32 cellular contexts compared by ENCODE assay signal in the genomic region with DNA sequence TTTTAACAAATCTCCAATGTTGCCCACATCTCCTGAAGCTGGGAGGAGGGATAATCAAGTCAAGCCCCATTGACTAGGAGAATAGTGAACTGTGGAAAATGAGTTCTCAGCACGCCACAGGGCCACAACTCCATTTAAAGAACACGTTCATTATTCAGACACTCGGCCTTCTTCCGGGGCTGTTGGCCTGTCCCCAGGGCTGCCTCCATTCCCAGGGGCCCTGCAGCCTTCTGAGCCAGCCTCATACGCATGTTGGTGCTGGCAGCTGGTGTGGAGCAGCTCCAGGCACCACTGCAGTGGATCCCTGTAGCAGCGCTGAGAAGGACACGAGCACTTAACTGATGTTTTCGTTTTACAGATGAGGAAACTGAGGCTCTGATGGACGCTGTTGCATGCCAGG.
"Had no signal": no experiment of that assay in that cellular context is flagged by ENCODE, and none has a peak within 500 bp of the region (broad histone marks: within the 10 kb centered on the region; RNA-seq: fewer than 3 reads in every experiment).

No MANE protein-coding gene starts in this region.

- FAIRE-seq: TTC549 had no signal

- H3K27ac ChIP-seq: ascending aorta, KMS-11, Peyer's patch, SJSA1 had no signal

- DNase-seq: activated CD4-positive, alpha-beta T cell treated with anti-CD3 and anti-CD28 coated beads for 36 hours; activated CD4-positive, alpha-beta T cell treated with anti-CD3 and anti-CD28 coated beads, Interleukin-2, amount 10 ng/mL, durations not matched to agents 7 days and 5 days; activated CD4-positive, alpha-beta T cell treated with anti-CD3 and anti-CD28 coated beads, Interleukin-2, amount 50 U/mL, for 48 hours; activated CD8-positive, alpha-beta T cell treated with anti-CD3 and anti-CD28 coated beads, Interleukin-2, amount 10 ng/mL, durations not matched to agents 7 days and 5 days; activated gamma-delta T cell; activated naive CD4-positive, alpha-beta T cell treated with Interleukin-2 at 50 U/mL for 16 hours; activated naive CD8-positive, alpha-beta T cell treated with anti-CD3 and anti-CD28 coated beads, Interleukin-2, amount 10 ng/mL, durations not matched to agents 7 days and 5 days; activated T-cell treated with anti-CD3 and anti-CD28 coated beads, Interleukin-2, amount 50 U/mL, for 24 hours; amygdala; MM.1S; MV-4-11; NCI-H1092; NCI-H187; NCI-H2029 treated with DMSO at 0.1 percent for 48 hours; NCI-H2107; NCI-H226; NCI-H524 treated with DMSO at 0.1 percent for 48 hours; Peyer's patch; RPMI8226; SHP77 treated with DMSO at 0.1 percent for 48 hours; SK-N-SH had no signal

- H3K36me3 ChIP-seq: ascending aorta, Peyer's patch, SJSA1 had no signal

- ATAC-seq: activated CD4-positive, alpha-beta T cell treated with anti-CD3 and anti-CD28 coated beads for 36 hours; activated CD4-positive, CD25-positive, alpha-beta regulatory T cell treated with anti-CD3 and anti-CD28 coated beads, Interleukin-2, amount 50 U/mL, for 24 hours; activated CD8-positive, alpha-beta T cell treated with anti-CD3 and anti-CD28 coated beads, Interleukin-2, amount 10 ng/mL, durations not matched to agents 7 days and 5 days; PC-3; WTC11 had no signal

- H3K9ac ChIP-seq: KMS-11, SK-N-SH had no signal

- H3K27ac Mint-ChIP-seq: activated CD4-positive, alpha-beta T cell treated with anti-CD3 and anti-CD28 coated beads for 36 hours; activated CD4-positive, alpha-beta T cell treated with anti-CD3 and anti-CD28 coated beads, Interleukin-2, amount 10 ng/mL, durations not matched to agents 7 days and 5 days; activated CD8-positive, alpha-beta T cell treated with anti-CD3 and anti-CD28 coated beads, Interleukin-2, amount 10 ng/mL, durations not matched to agents 7 days and 5 days; activated naive CD4-positive, alpha-beta T cell treated with anti-CD3 and anti-CD28 coated beads, Interleukin-2, amount 50 U/mL, for 24 hours; activated naive CD8-positive, alpha-beta T cell treated with anti-CD3 and anti-CD28 coated beads, Interleukin-2, amount 10 ng/mL, durations not matched to agents 7 days and 5 days; activated T-cell treated with anti-CD3 and anti-CD28 coated beads, Interleukin-2, amount 50 U/mL, for 24 hours; activated T-helper 2 cell treated with anti-CD3 and anti-CD28 coated beads, Interferon-gamma antibody, Interleukin-2, Interleukin-4, amounts not matched to agents 10 μg/mL and 5 μg/mL and 100 μg/mL, durations not matched to agents 14 hours and 24 hours and 36 hours; T-helper 1 cell treated with Interleukin-12 subunit alpha and Interleukin-12 subunit beta and Interleukin-4 antibody, amounts not matched to agents 30 μg/mL and 1 μg/mL, for 36 hours; T-helper 2 cell treated with Interferon-gamma antibody and Interleukin-4, amounts not matched to agents 5 μg/mL and 100 μg/mL, for 36 hours; WTC11 had no signal

- H3K9me3 ChIP-seq: ascending aorta, Peyer's patch, SJSA1, SK-N-SH had no signal

- H3K27me3 ChIP-seq: ascending aorta, Peyer's patch had no signal

- H3K9me3 Mint-ChIP-seq: activated CD4-positive, alpha-beta T cell treated with anti-CD3 and anti-CD28 coated beads, Interleukin-2, amount 10 ng/mL, durations not matched to agents 7 days and 5 days; activated naive CD4-positive, alpha-beta T cell treated with anti-CD3 and anti-CD28 coated beads, Interleukin-2, amount 50 U/mL, for 24 hours; activated naive CD8-positive, alpha-beta T cell treated with anti-CD3 and anti-CD28 coated beads, Interleukin-2, amount 10 ng/mL, durations not matched to agents 7 days and 5 days; activated T-cell treated with anti-CD3 and anti-CD28 coated beads, Interleukin-2, amount 50 U/mL, for 24 hours; activated T-helper 2 cell treated with anti-CD3 and anti-CD28 coated beads, Interferon-gamma antibody, Interleukin-2, Interleukin-4, amounts not matched to agents 10 μg/mL and 5 μg/mL and 100 μg/mL, durations not matched to agents 14 hours and 24 hours and 36 hours; T-helper 1 cell treated with Interleukin-12 subunit alpha and Interleukin-12 subunit beta and Interleukin-4 antibody, amounts not matched to agents 30 μg/mL and 1 μg/mL, for 36 hours; T-helper 2 cell treated with Interferon-gamma antibody and Interleukin-4, amounts not matched to agents 5 μg/mL and 100 μg/mL, for 36 hours; WTC11 had no signal

- H3K4me2 ChIP-seq: KMS-11, SK-N-SH had no signal

- H3K4me1 Mint-ChIP-seq: activated CD4-positive, alpha-beta T cell treated with anti-CD3 and anti-CD28 coated beads for 36 hours; activated CD4-positive, alpha-beta T cell treated with anti-CD3 and anti-CD28 coated beads, Interleukin-2, amount 10 ng/mL, durations not matched to agents 7 days and 5 days had no signal

- H3K4me3 ChIP-seq: ascending aorta, Peyer's patch, SJSA1 had no signal

- H3K4me3 Mint-ChIP-seq: activated CD4-positive, alpha-beta T cell treated with anti-CD3 and anti-CD28 coated beads for 36 hours; activated CD4-positive, alpha-beta T cell treated with anti-CD3 and anti-CD28 coated beads, Interleukin-2, amount 10 ng/mL, durations not matched to agents 7 days and 5 days; activated CD8-positive, alpha-beta T cell treated with anti-CD3 and anti-CD28 coated beads, Interleukin-2, amount 10 ng/mL, durations not matched to agents 7 days and 5 days; activated naive CD4-positive, alpha-beta T cell treated with anti-CD3 and anti-CD28 coated beads, Interleukin-2, amount 50 U/mL, for 24 hours; activated naive CD8-positive, alpha-beta T cell treated with anti-CD3 and anti-CD28 coated beads, Interleukin-2, amount 10 ng/mL, durations not matched to agents 7 days and 5 days; activated T-cell treated with anti-CD3 and anti-CD28 coated beads, Interleukin-2, amount 50 U/mL, for 24 hours; T-helper 1 cell treated with Interleukin-12 subunit alpha and Interleukin-12 subunit beta and Interleukin-4 antibody, amounts not matched to agents 30 μg/mL and 1 μg/mL, for 36 hours; T-helper 2 cell treated with Interferon-gamma antibody and Interleukin-4, amounts not matched to agents 5 μg/mL and 100 μg/mL, for 36 hours; WTC11 had no signal

- H3K4me1 ChIP-seq: ascending aorta, Peyer's patch, SJSA1 had no signal

- H3K36me3 Mint-ChIP-seq: activated naive CD4-positive, alpha-beta T cell treated with anti-CD3 and anti-CD28 coated beads, Interleukin-2, amount 50 U/mL, for 24 hours; activated naive CD8-positive, alpha-beta T cell treated with anti-CD3 and anti-CD28 coated beads, Interleukin-2, amount 10 ng/mL, durations not matched to agents 7 days and 5 days; WTC11 had no signal
